16 cellular contexts compared by ENCODE assay signal in the genomic region with DNA sequence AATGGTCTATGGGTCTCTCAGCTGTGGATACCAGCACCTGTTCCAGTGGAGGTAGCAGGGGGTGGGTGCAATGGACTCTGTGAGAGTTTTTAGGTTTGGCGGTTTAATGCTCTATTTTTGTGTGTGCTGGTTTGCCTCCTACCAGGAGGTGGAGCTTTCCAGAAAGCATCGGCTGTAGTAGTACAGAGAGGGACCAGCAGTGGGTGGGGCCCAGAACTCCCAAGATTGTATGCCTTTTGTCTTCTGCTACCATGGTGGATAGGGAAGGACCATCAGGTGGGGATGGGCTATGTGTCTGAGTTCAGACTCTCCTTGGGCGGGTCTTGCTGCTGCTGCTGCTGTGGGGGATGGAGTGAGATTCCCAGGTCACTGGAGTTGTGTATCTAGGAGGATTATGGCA.
DNase-seq lines count a peak whose midpoint lies in the region; ATAC-seq, FAIRE-seq and TF ChIP-seq lines count a peak whose summit lies in the region.
"Had no signal": no experiment of that assay in that cellular context is flagged by ENCODE, and none has a peak within 500 bp of the region (broad histone marks: within the 10 kb centered on the region; RNA-seq: fewer than 3 reads in every experiment).

No MANE protein-coding gene starts in this region.

- no peak overlapping the region for H3K18ac ChIP-seq in H9 (ENCODE audit: insufficient read length, low read depth, low read length)

- no peak for ATAC-seq in activated CD8-positive, alpha-beta T cell treated with anti-CD3 and anti-CD28 coated beads for 36 hours

- no peak overlapping the region for H3K56ac ChIP-seq in H9 (ENCODE audit: insufficient read length, low read depth, low read length)

- H3K23ac ChIP-seq in H9 (ENCODE audit: insufficient read length, low read depth, low read length): no peak overlapping the region

- H2BK5ac ChIP-seq in H9 (ENCODE audit: insufficient read length, low read length): no peak overlapping the region

- H3K4me3 ChIP-seq in endodermal cell (ENCODE audit: low read length): no peak overlapping the region

- TF ChIP-seq CTCF in H9 (conservative IDR thresholded peaks at IDR 0.05) (peak; percentile 17; the same call in 1 of the 3 replicates), endodermal cell (conservative IDR thresholded peaks at IDR 0.05) (peak; percentile 30), neural crest cell (conservative IDR thresholded peaks at IDR 0.05) (no peak)
- no peak for TF ChIP-seq CTCF in activated CD8-positive, alpha-beta T cell treated with anti-CD3 and anti-CD28 coated beads for 36 hours (IDR thresholded peaks at IDR 0.05)

- H4K91ac ChIP-seq in H9 (ENCODE audit: insufficient read length, low read depth, low read length): no peak overlapping the region

- H3K9me3 Mint-ChIP-seq in H9: peaks cover 5 to 8% of the 10 kb centered on the region in 2 experiments; a peak in 4 of 5 replicates
- peaks cover 14% of the 10 kb centered on the region for H3K9me3 Mint-ChIP-seq in endodermal cell
- H3K9me3 Mint-ChIP-seq in neural crest cell: peaks cover 5% of the 10 kb centered on the region
- H3K9me3 Mint-ChIP-seq in activated CD8-positive, alpha-beta T cell treated with anti-CD3 and anti-CD28 coated beads for 36 hours: peaks cover 8% of the 10 kb centered on the region

- CTCF ChIA-PET in activated CD8-positive, alpha-beta T cell treated with anti-CD3 and anti-CD28 coated beads for 36 hours (lab: Charles Lee): no interaction called here

- H3K14ac ChIP-seq in H9 (ENCODE audit: insufficient read depth, low read length): no peak overlapping the region

- no peak overlapping the region for H2BK15ac ChIP-seq in H9 (ENCODE audit: low read depth, low read length)

- H3K4ac ChIP-seq in H9 (ENCODE audit: low read depth, low read length): no peak overlapping the region

- H3K4me1 Mint-ChIP-seq in H9: no peaks in the 10 kb centered on the region; a peak in 1 of 4 replicates
- H3K4me1 Mint-ChIP-seq in endodermal cell: peaks cover 11% of the 10 kb centered on the region
- no peaks in the 10 kb centered on the region for H3K4me1 Mint-ChIP-seq in neural crest cell
- H3K4me1 Mint-ChIP-seq in activated CD8-positive, alpha-beta T cell treated with anti-CD3 and anti-CD28 coated beads for 36 hours (ENCODE audit: low read depth): no peaks in the 10 kb centered on the region
- H3K4me1 Mint-ChIP-seq: B cell had no signal

- H3K4me1 ChIP-seq in H9 (ENCODE audit: insufficient read depth, low read length) (no peaks in the 10 kb centered on the region), endodermal cell (ENCODE audit: control insufficient read depth, insufficient read depth, low read length) (no peaks in the 10 kb centered on the region)

- DNase-seq in H9: no peak
- DNase-seq in SK-MEL-5 (ENCODE audit: low read depth, low spot score): peak; percentile 1
- DNase-seq in endodermal cell: peak; percentile 52
- DNase-seq in neural crest cell (ENCODE audit: low read depth, low spot score): no peak
- DNase-seq in GM12891 (ENCODE audit: insufficient read length, low spot score): no peak
- no peak for DNase-seq in activated CD8-positive, alpha-beta T cell treated with anti-CD3 and anti-CD28 coated beads for 36 hours
- no peak for DNase-seq in DMS79 treated with DMSO at 0.1 percent for 48 hours (lab: John Stamatoyannopoulos, UW)
- DNase-seq: C1 segment of cervical spinal cord; Calu3; CD4-positive, alpha-beta T cell; DMS 273 treated with DMSO at 0.1 percent for 48 hours; DND-41; GDM1 had no signal

- H3K27me3 Mint-ChIP-seq in H9 (ENCODE audit: low read depth) (no peaks in the 10 kb centered on the region), endodermal cell (ENCODE audit: insufficient read depth) (no peaks in the 10 kb centered on the region), neural crest cell (ENCODE audit: low read depth) (no peaks in the 10 kb centered on the region)
- H3K27me3 Mint-ChIP-seq in activated CD8-positive, alpha-beta T cell treated with anti-CD3 and anti-CD28 coated beads for 36 hours: no peaks in the 10 kb centered on the region
- H3K27me3 Mint-ChIP-seq: B cell; CD4-positive, alpha-beta T cell had no signal

- H3T11ph ChIP-seq in H9 (ENCODE audit: low read length): no peak overlapping the region

- no peak for TF ChIP-seq POLR2A in GM12891 (IDR thresholded peaks at IDR 0.05; ENCODE audit: low read depth, low read length)

- no peak overlapping the region for H3K4me2 ChIP-seq in H9 (ENCODE audit: insufficient read depth, insufficient read length, low read length)

- no peaks in the 10 kb centered on the region for H3K79me1 ChIP-seq in H9 (ENCODE audit: insufficient read depth, low read depth, low read length, poor library complexity, severe bottlenecking)

- POLR2A ChIA-PET in activated CD8-positive, alpha-beta T cell treated with anti-CD3 and anti-CD28 coated beads for 36 hours (lab: Charles Lee): no interaction called here

- no peak overlapping the region for H2AFZ ChIP-seq in H9 (ENCODE audit: low read length)

- H2BK12ac ChIP-seq in H9 (ENCODE audit: insufficient read length, low read depth, low read length): no peak overlapping the region

- no peak overlapping the region for H2BK20ac ChIP-seq in H9 (ENCODE audit: low read depth, low read length, poor library complexity, severe bottlenecking)

- H3K9ac ChIP-seq in H9 (ENCODE audit: extremely low read depth, insufficient read length, low read length) (no peak overlapping the region), endodermal cell (ENCODE audit: extremely low read depth, low read length, poor library complexity, severe bottlenecking) (no peak overlapping the region)

- H3K9me3 ChIP-seq in H9 (ENCODE audit: control insufficient read depth, low read depth, low read length): no peaks in the 10 kb centered on the region
- no peaks in the 10 kb centered on the region for H3K9me3 ChIP-seq in endodermal cell (ENCODE audit: control insufficient read depth, low read length)

- H3K4me3 Mint-ChIP-seq in H9: no peak overlapping the region
- no peak overlapping the region for H3K4me3 Mint-ChIP-seq in endodermal cell
- no peak overlapping the region for H3K4me3 Mint-ChIP-seq in neural crest cell
- H3K4me3 Mint-ChIP-seq in activated CD8-positive, alpha-beta T cell treated with anti-CD3 and anti-CD28 coated beads for 36 hours: no peak overlapping the region
- H3K4me3 Mint-ChIP-seq: B cell; CD4-positive, alpha-beta T cell had no signal

- H4K20me1 ChIP-seq in H9 (ENCODE audit: control insufficient read depth, insufficient read depth, insufficient read length): no peaks in the 10 kb centered on the region

- H2AK5ac ChIP-seq in H9 (ENCODE audit: insufficient read length, low read length): no peak overlapping the region

- no peaks in the 10 kb centered on the region for H3K36me3 ChIP-seq in endodermal cell (ENCODE audit: control insufficient read depth, insufficient read depth, low read length)

- in situ Hi-C loops in SK-MEL-5 (cut with HindIII; ENCODE audit: low pct_unique_long_range_greater_than_20kb, low sequenced_read_pairs): no loop called here

- FAIRE-seq in GM12891 (lab: Jason Lieb, UNC): no peak
- FAIRE-seq: A204.1, H54 had no signal

- H4K8ac ChIP-seq in H9 (replicated peaks; ENCODE audit: insufficient read length, low read depth, low read length): no peak overlapping the region

- no peak overlapping the region for H2BK120ac ChIP-seq in H9 (ENCODE audit: low read depth, low read length, poor library complexity, severe bottlenecking)

- H4K5ac ChIP-seq in H9 (ENCODE audit: insufficient read length, low read depth, low read length): no peak overlapping the region

- no CpG with 5 or more reads among the region's 3 CpGs for WGBS in H9 (ENCODE audit: extremely low coverage, insufficient read length, low lambda C conversion rate)
- WGBS in endodermal cell (ENCODE audit: insufficient coverage in 1 of 2, insufficient read length in 1 of 2), 2 experiments: 65% methylated on average over 3 of the region's 3 CpGs; no CpG with 5 or more reads in 1 of the 2 experiments

- H3K36me3 Mint-ChIP-seq in H9 (ENCODE audit: insufficient read depth in 1 of 3, low read depth in 3 of 3) (peaks cover 0 to 18% (median 10%) of the 10 kb centered on the region in 3 experiments), endodermal cell (ENCODE audit: low read depth) (no peaks in the 10 kb centered on the region), neural crest cell (ENCODE audit: low read depth) (no peaks in the 10 kb centered on the region)
- H3K36me3 Mint-ChIP-seq in activated CD8-positive, alpha-beta T cell treated with anti-CD3 and anti-CD28 coated beads for 36 hours (ENCODE audit: low read depth): no peaks in the 10 kb centered on the region

- no peaks in the 10 kb centered on the region for H3K79me2 ChIP-seq in H9 (ENCODE audit: insufficient read depth, low read length)

- 0 out of 7 replicates have a peak overlapping the region, but pooled peaks of 1 of the 3 experiments have one; percentile 68 for H3K27ac Mint-ChIP-seq in H9
- H3K27ac Mint-ChIP-seq in endodermal cell: peak overlapping the region; percentile 14
- H3K27ac Mint-ChIP-seq in neural crest cell (ENCODE audit: unreplicated experiment): peak overlapping the region; percentile 29
- no peak overlapping the region for H3K27ac Mint-ChIP-seq in activated CD8-positive, alpha-beta T cell treated with anti-CD3 and anti-CD28 coated beads for 36 hours
- H3K27ac Mint-ChIP-seq: B cell; CD4-positive, alpha-beta T cell had no signal

- intact Hi-C loops in activated CD8-positive, alpha-beta T cell treated with anti-CD3 and anti-CD28 coated beads for 36 hours (cut with micrococcal nuclease): no loop called here

- H3K23me2 ChIP-seq in H9 (ENCODE audit: insufficient read length, low read depth, low read length, poor library complexity, severe bottlenecking): no peaks in the 10 kb centered on the region

- no peaks in the 10 kb centered on the region for H3K27me3 ChIP-seq in H9 (ENCODE audit: insufficient read depth, low read length)
- no peaks in the 10 kb centered on the region for H3K27me3 ChIP-seq in endodermal cell (ENCODE audit: control insufficient read depth, insufficient read depth, low read length, poor library complexity, severe bottlenecking)

- no peak overlapping the region for H3K27ac ChIP-seq in H9 (ENCODE audit: insufficient read length, low read depth, low read length)
- H3K27ac ChIP-seq in endodermal cell (ENCODE audit: low read depth, low read length): no peak overlapping the region

TF ChIP-seq in GM12891, 5 proteins besides CTCF, POLR2A, EP300 and RAD21:
- TF ChIP-seq PAX5 (IDR thresholded peaks at IDR 0.05; ENCODE audit: insufficient read depth, low read length, severe bottlenecking) (no peak), TAF1 (IDR thresholded peaks at IDR 0.05; ENCODE audit: low read depth, low read length) (no peak), SPI1 (IDR thresholded peaks at IDR 0.05; ENCODE audit: low read depth, low read length) (no peak)

Comparison
In these comparisons a context has a peak if more than half of its experiments do, and no peak if none do; other contexts are left out.
1. DNase-seq: peak in SK-MEL-5 (single experiment) and endodermal cell (single experiment); none in H9 (single experiment), neural crest cell (single experiment), GM12891 (single experiment), activated CD8-positive, alpha-beta T cell treated with anti-CD3 and anti-CD28 coated beads for 36 hours (single experiment) and DMS79 treated with DMSO at 0.1 percent for 48 hours (single experiment).
2. CTCF ChIP-seq: peak in H9 (single experiment) and endodermal cell (single experiment); none in neural crest cell (single experiment) and activated CD8-positive, alpha-beta T cell treated with anti-CD3 and anti-CD28 coated beads for 36 hours (single experiment).